Comparison of ENCODE assay signal across 18 cellular contexts in genomic region chr22:20032407-20032991, GRCh38. TPM values are rescaled to one million over a fixed set of nuclear protein-coding genes. Genes with fewer than 3 reads are reported as not detected.
A peak's percentile ranks its signal among the peaks of the same experiment; 100 is the strongest.
DNase-seq lines count a peak whose midpoint lies in the region; ATAC-seq and TF ChIP-seq lines count a peak whose summit lies in the region.
"Had no signal": no experiment of that assay in that cellular context is flagged by ENCODE, and none has a peak within 500 bp of the region (broad histone marks: within the 10 kb centered on the region; RNA-seq: fewer than 3 reads in every experiment).

No MANE protein-coding gene starts in this region.

- H3K9me3 ChIP-seq in tibial artery (no peaks in the 10 kb centered on the region), sigmoid colon (no peaks in the 10 kb centered on the region)
- H3K9me3 ChIP-seq: breast epithelium, upper lobe of left lung had no signal

- no peak for ATAC-seq in activated CD8-positive, alpha-beta T cell treated with anti-CD3 and anti-CD28 coated beads, Interleukin-2, amount 10 ng/mL, durations not matched to agents 7 days and 5 days
- no peak for ATAC-seq in activated CD8-positive, alpha-beta T cell treated with anti-CD3 and anti-CD28 coated beads for 36 hours
- ATAC-seq in HG03108 (IDR thresholded peaks at IDR 0.05; ENCODE audit: unreplicated experiment) = no peak

- no peak for TF ChIP-seq EP300 in sigmoid colon (IDR thresholded peaks at IDR 0.05)

- H3K4me1 Mint-ChIP-seq in activated CD8-positive, alpha-beta T cell treated with anti-CD3 and anti-CD28 coated beads, Interleukin-2, amount 10 ng/mL, durations not matched to agents 7 days and 5 days (ENCODE audit: low read depth) = peaks cover 18% of the 10 kb centered on the region
- H3K4me1 Mint-ChIP-seq in activated CD8-positive, alpha-beta T cell treated with anti-CD3 and anti-CD28 coated beads for 36 hours (ENCODE audit: low read depth) = peaks cover 19% of the 10 kb centered on the region

- H3K27me3 ChIP-seq in tibial artery (no peaks in the 10 kb centered on the region), sigmoid colon (no peaks in the 10 kb centered on the region)
- H3K27me3 ChIP-seq: breast epithelium, upper lobe of left lung had no signal

- no peak for DNase-seq in activated CD8-positive, alpha-beta T cell treated with anti-CD3 and anti-CD28 coated beads, Interleukin-2, amount 10 ng/mL, durations not matched to agents 7 days and 5 days
- DNase-seq in activated CD8-positive, alpha-beta T cell treated with anti-CD3 and anti-CD28 coated beads for 36 hours = no peak
- no peak for DNase-seq in caudate nucleus (lab: John Stamatoyannopoulos, UW)
- peak; percentile 80 for DNase-seq in myocyte (ENCODE audit: low read depth)
- DNase-seq in tibial artery = no peak
- DNase-seq in mesenteric fat pad (ENCODE audit: low spot score) = no peak
- no peak for DNase-seq in sigmoid colon
- DNase-seq: DMS79 treated with DMSO at 0.1 percent for 48 hours; effector CD4-positive, alpha-beta T cell; islet precursor cell; NCI-H1436; NCI-H2227 treated with DMSO at 0.1 percent for 48 hours; occipital lobe; SIG-M5; upper lobe of left lung had no signal

- no peak overlapping the region for H3K4me3 ChIP-seq in tibial artery
- H3K4me3 ChIP-seq in sigmoid colon = no peak overlapping the region
- H3K4me3 ChIP-seq: upper lobe of left lung had no signal

- WGBS in sigmoid colon, 2 donors = 86 to 88% methylated on average over 7 of the region's 7 CpGs

- TF ChIP-seq POLR2A in sigmoid colon (IDR thresholded peaks at IDR 0.05) = no peak

- H3K4me1 ChIP-seq in tibial artery = peaks cover 0 to 39% (median 36%) of the 10 kb centered on the region in 4 donors
- H3K4me1 ChIP-seq in sigmoid colon = peaks cover 0 to 15% (median 11%) of the 10 kb centered on the region in 4 donors

- H3K27ac Mint-ChIP-seq in activated CD8-positive, alpha-beta T cell treated with anti-CD3 and anti-CD28 coated beads, Interleukin-2, amount 10 ng/mL, durations not matched to agents 7 days and 5 days = peak overlapping the region; percentile 49
- H3K27ac Mint-ChIP-seq in activated CD8-positive, alpha-beta T cell treated with anti-CD3 and anti-CD28 coated beads for 36 hours = no peak overlapping the region
- H3K27ac Mint-ChIP-seq: activated naive CD4-positive, alpha-beta T cell treated with anti-CD3 and anti-CD28 coated beads, Interleukin-2, amount 50 U/mL, for 24 hours had no signal

- H3K36me3 Mint-ChIP-seq in activated CD8-positive, alpha-beta T cell treated with anti-CD3 and anti-CD28 coated beads, Interleukin-2, amount 10 ng/mL, durations not matched to agents 7 days and 5 days (ENCODE audit: low read depth) = peaks cover 7% of the 10 kb centered on the region
- no peaks in the 10 kb centered on the region for H3K36me3 Mint-ChIP-seq in activated CD8-positive, alpha-beta T cell treated with anti-CD3 and anti-CD28 coated beads for 36 hours (ENCODE audit: low read depth)
- H3K36me3 Mint-ChIP-seq: activated naive CD4-positive, alpha-beta T cell treated with anti-CD3 and anti-CD28 coated beads, Interleukin-2, amount 50 U/mL, for 24 hours had no signal

- no peak for TF ChIP-seq CTCF in activated CD8-positive, alpha-beta T cell treated with anti-CD3 and anti-CD28 coated beads for 36 hours (IDR thresholded peaks at IDR 0.05)
- TF ChIP-seq CTCF in tibial artery (IDR thresholded peaks at IDR 0.05) (no peak), sigmoid colon (IDR thresholded peaks at IDR 0.05) (no peak)

- no peaks in the 10 kb centered on the region for H3K9me3 Mint-ChIP-seq in activated CD8-positive, alpha-beta T cell treated with anti-CD3 and anti-CD28 coated beads, Interleukin-2, amount 10 ng/mL, durations not matched to agents 7 days and 5 days (ENCODE audit: insufficient read depth)
- H3K9me3 Mint-ChIP-seq in activated CD8-positive, alpha-beta T cell treated with anti-CD3 and anti-CD28 coated beads for 36 hours = no peaks in the 10 kb centered on the region
- H3K9me3 Mint-ChIP-seq: activated naive CD4-positive, alpha-beta T cell treated with anti-CD3 and anti-CD28 coated beads, Interleukin-2, amount 50 U/mL, for 24 hours had no signal

- CTCF ChIA-PET in activated CD8-positive, alpha-beta T cell treated with anti-CD3 and anti-CD28 coated beads, Interleukin-2, amount 10 ng/mL, durations not matched to agents 7 days and 5 days (lab: Charles Lee) = interaction anchor here (1.0 kb wide), 1 partner anchor 78 kb away, joined by 3 read pairs; no protein-coding TSS in a partner anchor
- CTCF ChIA-PET in activated CD8-positive, alpha-beta T cell treated with anti-CD3 and anti-CD28 coated beads for 36 hours (lab: Charles Lee) = no interaction called here

- H3K27ac ChIP-seq in caudate nucleus (ENCODE audit: low read depth, low read length) (peak overlapping the region; percentile 83), tibial artery (peak overlapping the region; percentile 62 to 65), sigmoid colon (no peak overlapping the region)
- H3K27ac ChIP-seq: breast epithelium, upper lobe of left lung had no signal

- POLR2A ChIA-PET in activated CD8-positive, alpha-beta T cell treated with anti-CD3 and anti-CD28 coated beads, Interleukin-2, amount 10 ng/mL, durations not matched to agents 7 days and 5 days (lab: Charles Lee) = interaction anchor here (1.6 kb wide), 1 partner anchor 11 kb away, joined by 3 read pairs; no protein-coding TSS in a partner anchor
- POLR2A ChIA-PET in activated CD8-positive, alpha-beta T cell treated with anti-CD3 and anti-CD28 coated beads for 36 hours (lab: Charles Lee) = no interaction called here

- no peak overlapping the region for H3K4me3 Mint-ChIP-seq in activated CD8-positive, alpha-beta T cell treated with anti-CD3 and anti-CD28 coated beads, Interleukin-2, amount 10 ng/mL, durations not matched to agents 7 days and 5 days
- H3K4me3 Mint-ChIP-seq in activated CD8-positive, alpha-beta T cell treated with anti-CD3 and anti-CD28 coated beads for 36 hours = no peak overlapping the region
- H3K4me3 Mint-ChIP-seq: activated naive CD4-positive, alpha-beta T cell treated with anti-CD3 and anti-CD28 coated beads, Interleukin-2, amount 50 U/mL, for 24 hours had no signal

- H3K27me3 Mint-ChIP-seq in activated CD8-positive, alpha-beta T cell treated with anti-CD3 and anti-CD28 coated beads, Interleukin-2, amount 10 ng/mL, durations not matched to agents 7 days and 5 days (ENCODE audit: low read depth) = no peaks in the 10 kb centered on the region
- no peaks in the 10 kb centered on the region for H3K27me3 Mint-ChIP-seq in activated CD8-positive, alpha-beta T cell treated with anti-CD3 and anti-CD28 coated beads for 36 hours
- H3K27me3 Mint-ChIP-seq: activated naive CD4-positive, alpha-beta T cell treated with anti-CD3 and anti-CD28 coated beads, Interleukin-2, amount 50 U/mL, for 24 hours had no signal

- H3K36me3 ChIP-seq in tibial artery = peaks cover 5 to 26% (median 20%) of the 10 kb centered on the region in 3 donors
- peaks cover 0 to 24% (median 7%) of the 10 kb centered on the region in 4 donors for H3K36me3 ChIP-seq in sigmoid colon
- H3K36me3 ChIP-seq: breast epithelium had no signal

- intact Hi-C loops in activated CD8-positive, alpha-beta T cell treated with anti-CD3 and anti-CD28 coated beads for 36 hours (cut with micrococcal nuclease) = no loop called here
- intact Hi-C loops in tibial artery (cut with DNase I; ENCODE audit: low total_unique reads) (no loop called here), sigmoid colon (cut with DNase I) (no loop called here)

RNA-seq across cellular contexts. Expression of gene TANGO2, which starts 11.6 kb away (rescaled TPM):
- total RNA-seq in activated CD8-positive, alpha-beta T cell treated with anti-CD3 and anti-CD28 coated beads, Interleukin-2, amount 10 ng/mL, durations not matched to agents 7 days and 5 days = 10 to 100 TPM; 39.1 to 43.3 TPM
- 10 to 100 TPM; 15.7 to 18.3 TPM for total RNA-seq in activated CD8-positive, alpha-beta T cell treated with anti-CD3 and anti-CD28 coated beads for 36 hours
- 39.0 and 43.4 TPM in 2 replicates for total RNA-seq in myocyte
- 51.4 TPM for polyA plus RNA-seq in myocyte (2012)
- 34.8 TPM for total RNA-seq in mesenteric fat pad
- 10 to 100 TPM; 24.2 to 36.6 (median 31.9) TPM for total RNA-seq in sigmoid colon
- polyA plus RNA-seq in sigmoid colon = 10 to 100 TPM; 27.0 to 46.2 (median 27.8) TPM

RNA-seq across cellular contexts. Expression of gene ARVCF, which starts 15.9 kb away (rescaled TPM):
- total RNA-seq in activated CD8-positive, alpha-beta T cell treated with anti-CD3 and anti-CD28 coated beads, Interleukin-2, amount 10 ng/mL, durations not matched to agents 7 days and 5 days = 1 to 10 TPM in 1 of 2 experiments, under 1 TPM in 1; 0.86 to 1.4 TPM
- 1 to 10 TPM; 1.2 to 1.9 TPM for total RNA-seq in activated CD8-positive, alpha-beta T cell treated with anti-CD3 and anti-CD28 coated beads for 36 hours
- 26.2 and 37.7 TPM in 2 replicates for total RNA-seq in myocyte
- polyA plus RNA-seq in myocyte (2012) = 23.7 TPM
- 5.3 TPM for total RNA-seq in mesenteric fat pad
- total RNA-seq in sigmoid colon = 10 to 100 TPM; 14.6 to 33.8 (median 24.5) TPM
- 10 to 100 TPM in 1 of 3 donors, 1 to 10 TPM in 2; 3.9 to 13.3 (median 6.0) TPM for polyA plus RNA-seq in sigmoid colon

RNA-seq across cellular contexts. Expression of gene DGCR8, which starts 47.5 kb away (rescaled TPM):
- total RNA-seq in activated CD8-positive, alpha-beta T cell treated with anti-CD3 and anti-CD28 coated beads, Interleukin-2, amount 10 ng/mL, durations not matched to agents 7 days and 5 days = 10 to 100 TPM; 52.3 to 55.2 TPM
- total RNA-seq in activated CD8-positive, alpha-beta T cell treated with anti-CD3 and anti-CD28 coated beads for 36 hours = 10 to 100 TPM; 35.0 to 38.8 TPM
- 21.1 and 22.4 TPM in 2 replicates for total RNA-seq in myocyte
- polyA plus RNA-seq in myocyte (2012) = 26.6 TPM
- total RNA-seq in mesenteric fat pad = 29.7 TPM
- 10 to 100 TPM; 15.0 to 32.7 (median 22.2) TPM for total RNA-seq in sigmoid colon
- 10 to 100 TPM in 1 of 3 donors, 1 to 10 TPM in 2; 6.7 to 24.1 (median 8.4) TPM for polyA plus RNA-seq in sigmoid colon

Comparison
In these comparisons a context has a peak if more than half of its experiments do, and no peak if none do; other contexts are left out.
1. H3K27ac ChIP-seq: peak in caudate nucleus (single experiment) and tibial artery (2 of 2); none in sigmoid colon (0 of 4).